8 cellular contexts compared by ENCODE assay signal in the genomic region with DNA sequence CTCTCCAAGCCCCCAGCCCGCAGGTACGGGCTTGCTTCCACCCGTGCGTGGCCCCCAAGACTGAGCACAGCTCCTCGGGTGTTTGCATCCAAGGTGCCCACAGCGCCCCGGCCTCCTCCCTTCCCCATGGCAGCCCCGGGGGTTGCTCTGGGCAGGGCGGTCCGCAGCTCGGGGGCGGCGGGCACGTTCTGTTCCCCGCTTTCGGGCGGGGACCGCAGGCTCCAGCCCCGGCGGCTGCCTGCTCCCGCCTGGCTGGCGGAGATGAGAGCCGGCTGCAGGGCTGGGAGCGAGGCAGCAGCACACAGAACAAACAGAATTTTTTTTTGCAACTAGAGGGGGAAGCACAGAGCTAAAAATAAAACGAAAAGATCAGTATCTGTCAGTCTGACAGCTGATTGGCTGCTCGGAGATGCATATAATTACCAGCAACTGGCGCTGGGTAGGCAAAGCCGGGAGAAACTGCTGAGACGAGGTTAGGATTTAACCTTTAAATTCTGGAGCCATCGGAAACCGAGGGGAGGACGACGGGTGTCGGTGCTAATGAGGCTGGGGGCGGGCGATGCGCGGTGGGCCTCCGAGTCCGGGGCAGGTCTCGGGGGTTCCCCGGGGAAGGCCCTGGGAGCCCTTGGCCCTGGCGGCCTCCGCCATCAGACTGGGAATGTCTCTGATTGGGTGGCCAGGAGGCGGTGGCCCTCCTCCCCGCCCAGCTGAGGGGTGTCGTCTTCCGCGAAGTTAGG.
A peak's percentile ranks its signal among the peaks of the same experiment; 100 is the strongest.
DNase-seq lines count a peak whose midpoint lies in the region; ATAC-seq and TF ChIP-seq lines count a peak whose summit lies in the region.

No MANE protein-coding gene starts in this region.

- peaks cover 0 to 49% (median 43%) of the 10 kb centered on the region in 4 donors for H3K4me1 ChIP-seq in sigmoid colon

- POLR2A ChIA-PET in AG04449 (lab: Yijun Ruan, JAX): interaction anchor here (0.6 to 2.7 kb wide), 13 partner anchors 13 to 1654 kb away, joined by 3 to 25 read pairs (median 3); partner anchors contain the start of gene IER5L

- ATAC-seq in GM19023 (IDR thresholded peaks at IDR 0.05; ENCODE audit: unreplicated experiment) (peak; percentile 69), GM21390 (IDR thresholded peaks at IDR 0.05; ENCODE audit: unreplicated experiment) (no peak)
- peak; percentile 86 for ATAC-seq in central memory CD8-positive, alpha-beta T cell (replicated peaks; ENCODE audit: extremely low read depth, poor library complexity, severe bottlenecking)

- H3K4me1 Mint-ChIP-seq in central memory CD8-positive, alpha-beta T cell: peaks cover 10% of the 10 kb centered on the region

- no peaks in the 10 kb centered on the region for H3K9me3 Mint-ChIP-seq in central memory CD8-positive, alpha-beta T cell

- intact Hi-C loops in sigmoid colon (cut with DNase I): loop anchor here (5.0 kb wide), 3 partner anchors 162 to 292 kb away; no protein-coding TSS in a partner anchor

- peak; percentile 63 for DNase-seq in AG04449 (ENCODE audit: low read depth, low spot score)
- DNase-seq in NCI-H1105 (lab: John Stamatoyannopoulos, UW): peak; percentile 76
- DNase-seq in WERI-Rb-1: peak; percentile 40
- no peak for DNase-seq in central memory CD8-positive, alpha-beta T cell (ENCODE audit: low spot score in 2 of 2)
- DNase-seq in iPS-NIHi7 (ENCODE audit: extremely low spot score): peak; percentile 49
- DNase-seq in sigmoid colon: peak; percentile 80

- CTCF ChIA-PET in AG04449 (lab: Yijun Ruan, JAX): interaction anchor here (0.6 to 2.8 kb wide), 13 partner anchors 9 to 304 kb away, joined by 3 to 12 read pairs (median 6); no protein-coding TSS in a partner anchor

- H3K27ac Mint-ChIP-seq in central memory CD8-positive, alpha-beta T cell (ENCODE audit: low read depth): peak overlapping the region; percentile 52

- TF ChIP-seq EP300 in sigmoid colon (IDR thresholded peaks at IDR 0.05): no peak

- no peaks in the 10 kb centered on the region for H3K27me3 Mint-ChIP-seq in central memory CD8-positive, alpha-beta T cell

- peak overlapping the region; percentile 71 for H3K27ac ChIP-seq in WERI-Rb-1
- peak overlapping the region; percentile 75 to 87 (median 82) for H3K27ac ChIP-seq in sigmoid colon

- peak overlapping the region; percentile 70 for H3K4me3 Mint-ChIP-seq in central memory CD8-positive, alpha-beta T cell

- 6 to 8% methylated on average over 49 of the region's 49 CpGs for WGBS in sigmoid colon, 2 donors

- H3K36me3 Mint-ChIP-seq in central memory CD8-positive, alpha-beta T cell (ENCODE audit: insufficient read depth): peaks cover 2% of the 10 kb centered on the region

- TF ChIP-seq CTCF in AG04449 (IDR thresholded peaks at IDR 0.05; ENCODE audit: insufficient read depth, low read length, missing control alignments): no peak
- no peak for TF ChIP-seq CTCF in WERI-Rb-1 (IDR thresholded peaks at IDR 0.05; ENCODE audit: low read depth, low read length)
- peak in 3 of 4 experiments; percentile 13 to 27 (median 23) for TF ChIP-seq CTCF in sigmoid colon (IDR thresholded peaks at IDR 0.05)

- TF ChIP-seq POLR2A in sigmoid colon (IDR thresholded peaks at IDR 0.05): peak in 1 of 2 donors; percentile 32

- peaks cover 2% of the 10 kb centered on the region for H3K9me3 ChIP-seq in WERI-Rb-1 (ENCODE audit: severe bottlenecking)
- no peaks in the 10 kb centered on the region for H3K9me3 ChIP-seq in sigmoid colon

- H3K27me3 ChIP-seq in WERI-Rb-1 (ENCODE audit: insufficient read depth, low read depth, severe bottlenecking) (no peaks in the 10 kb centered on the region), sigmoid colon (no peaks in the 10 kb centered on the region)

- H3K4me3 ChIP-seq in AG04449 (ENCODE audit: low read depth, low read length): peak overlapping the region; percentile 61
- H3K4me3 ChIP-seq in WERI-Rb-1 (ENCODE audit: low read depth, low read length): no peak overlapping the region
- peak overlapping the region in 3 of 4 donors; percentile 32 to 51 (median 49) for H3K4me3 ChIP-seq in sigmoid colon

- H3K36me3 ChIP-seq in WERI-Rb-1 (no peaks in the 10 kb centered on the region), sigmoid colon (no peaks in the 10 kb centered on the region)

Comparison
In these comparisons a context has a peak if more than half of its experiments do, and no peak if none do; other contexts are left out.
1. DNase-seq: peak in AG04449 (single experiment), NCI-H1105 (single experiment), WERI-Rb-1 (single experiment), iPS-NIHi7 (single experiment) and sigmoid colon (single experiment); none in central memory CD8-positive, alpha-beta T cell (0 of 2).
2. CTCF ChIP-seq: peak in sigmoid colon (3 of 4); none in AG04449 (single experiment) and WERI-Rb-1 (single experiment).